ENCODE assay signal across 6 cellular contexts in the genomic region with DNA sequence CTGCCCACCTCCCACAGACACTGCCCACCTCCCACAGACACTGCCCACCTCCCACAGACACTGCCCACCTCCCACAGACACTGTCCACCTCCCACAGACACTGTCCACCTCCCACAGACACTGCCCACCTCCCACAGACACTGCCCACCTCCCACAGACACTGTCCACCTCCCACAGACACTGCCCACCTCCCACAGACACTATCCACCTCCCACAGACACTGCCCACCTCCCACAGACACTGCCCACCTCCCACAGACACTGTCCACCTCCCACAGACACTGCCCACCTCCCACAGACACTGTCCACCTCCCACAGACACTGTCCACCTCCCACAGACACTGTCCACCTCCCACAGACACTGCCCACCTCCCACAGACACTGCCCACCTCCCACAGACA. TPM values are rescaled to one million over a fixed set of nuclear protein-coding genes. Genes with fewer than 3 reads are reported as not detected.
"Had no signal": no experiment of that assay in that cellular context is flagged by ENCODE, and none has a peak within 500 bp of the region (broad histone marks: within the 10 kb centered on the region; RNA-seq: fewer than 3 reads in every experiment).

No MANE protein-coding gene starts in this region.

RNA-seq across cellular contexts. Expression of a gene that starts 39.5 kb away (rescaled TPM):
- total RNA-seq: M059J, PC-3, Peyer's patch, Right ventricle myocardium superior, SJSA1 had no signal
- polyA plus RNA-seq: SK-N-SH had no signal
